11 cellular contexts compared by ENCODE assay signal in the genomic region with DNA sequence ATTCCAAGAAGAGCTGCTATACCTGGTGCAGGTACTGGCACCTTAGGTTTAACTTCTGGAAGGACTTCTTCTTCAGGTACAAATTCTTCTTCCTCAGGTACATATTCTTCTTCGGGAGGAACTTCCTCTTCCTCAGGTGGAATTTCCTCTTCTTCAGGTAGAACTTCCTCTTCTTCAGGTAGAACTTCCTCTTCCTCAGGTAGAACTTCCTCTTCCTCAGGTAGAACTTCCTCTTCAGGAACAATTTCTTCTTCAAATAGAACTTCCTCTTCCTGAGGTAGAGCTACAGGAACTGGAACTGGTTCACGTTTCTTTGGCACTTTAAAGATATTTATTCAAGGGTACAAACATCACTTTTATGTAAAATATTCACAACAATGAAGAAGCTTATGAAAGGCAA.
DNase-seq lines count a peak whose midpoint lies in the region; ATAC-seq and TF ChIP-seq lines count a peak whose summit lies in the region.
"Had no signal": no experiment of that assay in that cellular context is flagged by ENCODE, and none has a peak within 500 bp of the region (broad histone marks: within the 10 kb centered on the region; RNA-seq: fewer than 3 reads in every experiment).

No MANE protein-coding gene starts in this region.

- no peaks in the 10 kb centered on the region for H3K27me3 ChIP-seq in CD4-positive, CD25-positive, alpha-beta regulatory T cell (ENCODE audit: control insufficient read depth, insufficient read depth, low read length)
- H3K27me3 ChIP-seq in neutrophil (no peaks in the 10 kb centered on the region), H9 (ENCODE audit: insufficient read depth, low read length) (no peaks in the 10 kb centered on the region)

- H3K9me3 ChIP-seq in CD4-positive, CD25-positive, alpha-beta regulatory T cell (ENCODE audit: control insufficient read depth in 2 of 2, low read length in 2 of 2), result no peaks in the 10 kb centered on the region
- peaks cover 5% of the 10 kb centered on the region for H3K9me3 ChIP-seq in neutrophil
- no peaks in the 10 kb centered on the region for H3K9me3 ChIP-seq in H9 (ENCODE audit: control insufficient read depth, low read depth, low read length)
- H3K9me3 ChIP-seq: A549, HAP-1 had no signal

- no peak overlapping the region for H4K8ac ChIP-seq in H9 (replicated peaks; ENCODE audit: insufficient read length, low read depth, low read length)

- peak overlapping the region; percentile 29 for H3K27ac ChIP-seq in CD4-positive, CD25-positive, alpha-beta regulatory T cell (ENCODE audit: insufficient read depth, low read length, poor library complexity, severe bottlenecking)
- H3K27ac ChIP-seq in neutrophil (peak overlapping the region; percentile 70), H9 (ENCODE audit: insufficient read length, low read depth, low read length) (no peak overlapping the region)
- H3K27ac ChIP-seq: A549 had no signal

- H3K4me2 ChIP-seq in H9 (ENCODE audit: insufficient read depth, insufficient read length, low read length), result no peak overlapping the region
- H3K4me2 ChIP-seq: A549, GM23338 had no signal

- no peak overlapping the region for H2AK5ac ChIP-seq in H9 (ENCODE audit: insufficient read length, low read length)

- peaks cover 0 to 4% (median 1%) of the 10 kb centered on the region in 7 donors for H3K9me3 Mint-ChIP-seq in CD4-positive, CD25-positive, alpha-beta regulatory T cell
- H3K9me3 Mint-ChIP-seq in IgD-negative memory B cell (peaks cover 0 to 4% (median 0%) of the 10 kb centered on the region in 3 donors), activated B cell treated with CpG ODN at 0.5 μM for 24 hours (peaks cover 5% of the 10 kb centered on the region), H9 (no peaks in the 10 kb centered on the region)
- H3K9me3 Mint-ChIP-seq: CD14-positive monocyte, GM23338 had no signal

- H3K4me3 ChIP-seq in CD4-positive, CD25-positive, alpha-beta regulatory T cell (ENCODE audit: low read depth, low read length), result no peak overlapping the region
- H3K4me3 ChIP-seq in neutrophil (ENCODE audit: low read depth in 1 of 2, low read length in 1 of 2), result no peak overlapping the region
- H3K4me3 ChIP-seq: A549, GM23338, HAP-1 had no signal

- peaks cover 91% of the 10 kb centered on the region for H3K36me3 ChIP-seq in CD4-positive, CD25-positive, alpha-beta regulatory T cell (ENCODE audit: control insufficient read depth, insufficient read depth, low read length)
- H3K36me3 ChIP-seq in neutrophil, result no peaks in the 10 kb centered on the region
- H3K36me3 ChIP-seq: HAP-1 had no signal

- H2BK20ac ChIP-seq in H9 (ENCODE audit: low read depth, low read length, poor library complexity, severe bottlenecking), result no peak overlapping the region

- H3K9ac ChIP-seq in H9 (ENCODE audit: extremely low read depth, insufficient read length, low read length), result no peak overlapping the region

- no peaks in the 10 kb centered on the region for H3K79me2 ChIP-seq in H9 (ENCODE audit: insufficient read depth, low read length)

- H2BK120ac ChIP-seq in H9 (ENCODE audit: low read depth, low read length, poor library complexity, severe bottlenecking), result no peak overlapping the region

- no peak overlapping the region for H2BK5ac ChIP-seq in H9 (ENCODE audit: insufficient read length, low read length)

- H3K27me3 Mint-ChIP-seq in CD4-positive, CD25-positive, alpha-beta regulatory T cell, result no peaks in the 10 kb centered on the region
- H3K27me3 Mint-ChIP-seq in IgD-negative memory B cell (no peaks in the 10 kb centered on the region), activated B cell treated with CpG ODN at 0.5 μM for 24 hours (no peaks in the 10 kb centered on the region), H9 (ENCODE audit: low read depth) (no peaks in the 10 kb centered on the region)

- H3K4me3 Mint-ChIP-seq in CD4-positive, CD25-positive, alpha-beta regulatory T cell, result no peak overlapping the region
- H3K4me3 Mint-ChIP-seq in IgD-negative memory B cell, result peak overlapping the region in 1 of 4 donors; percentile 60
- H3K4me3 Mint-ChIP-seq in activated B cell treated with CpG ODN at 0.5 μM for 24 hours, result no peak overlapping the region
- no peak overlapping the region for H3K4me3 Mint-ChIP-seq in H9
- H3K4me3 Mint-ChIP-seq: CD14-positive monocyte, GM23338 had no signal

- CTCF ChIA-PET in activated B cell treated with CpG ODN at 0.5 μM for 24 hours (lab: Charles Lee), result interaction anchor here (0.6 kb wide), 1 partner anchor 8 kb away, joined by 3 read pairs; no protein-coding TSS in a partner anchor

- no peak overlapping the region for H3K14ac ChIP-seq in H9 (ENCODE audit: insufficient read depth, low read length)

- H3K27ac Mint-ChIP-seq in CD4-positive, CD25-positive, alpha-beta regulatory T cell, result peak overlapping the region in 2 of 3 donors; percentile 36 to 48
- H3K27ac Mint-ChIP-seq in IgD-negative memory B cell (peak overlapping the region in 2 of 3 donors; percentile 33 to 60), activated B cell treated with CpG ODN at 0.5 μM for 24 hours (peak overlapping the region; percentile 30), H9 (no peak overlapping the region)
- H3K27ac Mint-ChIP-seq: CD14-positive monocyte, GM23338 had no signal

- no peaks in the 10 kb centered on the region for H4K20me1 ChIP-seq in H9 (ENCODE audit: control insufficient read depth, insufficient read depth, insufficient read length)

- intact Hi-C loops in activated B cell treated with CpG ODN at 0.5 μM for 24 hours (cut with micrococcal nuclease), result no loop called here
- intact Hi-C loops in head of caudate nucleus (cut with DNase I), result no loop called here

- peaks cover 54% of the 10 kb centered on the region for H3K36me3 Mint-ChIP-seq in CD4-positive, CD25-positive, alpha-beta regulatory T cell
- peaks cover 2% of the 10 kb centered on the region for H3K36me3 Mint-ChIP-seq in IgD-negative memory B cell
- H3K36me3 Mint-ChIP-seq in activated B cell treated with CpG ODN at 0.5 μM for 24 hours (ENCODE audit: low read depth), result peaks cover 48% of the 10 kb centered on the region
- no peaks in the 10 kb centered on the region for H3K36me3 Mint-ChIP-seq in H9 (ENCODE audit: insufficient read depth in 1 of 3, low read depth in 3 of 3)
- H3K36me3 Mint-ChIP-seq: CD14-positive monocyte had no signal

- no peak for ATAC-seq in CD4-positive, CD25-positive, alpha-beta regulatory T cell (ENCODE audit: low read depth in 2 of 2)
- ATAC-seq in activated B cell treated with CpG ODN at 0.5 μM for 24 hours (ENCODE audit: low read depth), result no peak
- ATAC-seq in activated CD4-positive, CD25-positive, alpha-beta regulatory T cell treated with anti-CD3 and anti-CD28 coated beads, Interleukin-2, amount 50 U/mL, for 24 hours, result no peak
- ATAC-seq: A549, GM23338 had no signal

- H3K18ac ChIP-seq in H9 (ENCODE audit: insufficient read length, low read depth, low read length), result no peak overlapping the region

- H3K56ac ChIP-seq in H9 (ENCODE audit: insufficient read length, low read depth, low read length), result no peak overlapping the region

- H3K23ac ChIP-seq in H9 (ENCODE audit: insufficient read length, low read depth, low read length), result no peak overlapping the region

- no peak overlapping the region for H2AFZ ChIP-seq in H9 (ENCODE audit: low read length)
- H2AFZ ChIP-seq: GM23338 had no signal

- no peak overlapping the region for H3T11ph ChIP-seq in H9 (ENCODE audit: low read length)

- H3K79me1 ChIP-seq in H9 (ENCODE audit: insufficient read depth, low read depth, low read length, poor library complexity, severe bottlenecking), result no peaks in the 10 kb centered on the region

- no peaks in the 10 kb centered on the region for H3K23me2 ChIP-seq in H9 (ENCODE audit: insufficient read length, low read depth, low read length, poor library complexity, severe bottlenecking)

- no peak for DNase-seq in CD4-positive, CD25-positive, alpha-beta regulatory T cell
- DNase-seq in activated B cell treated with CpG ODN at 0.5 μM for 24 hours (no peak), H9 (no peak), head of caudate nucleus (no peak)

- no CpG with 5 or more reads among the region's 2 CpGs for WGBS in H9 (ENCODE audit: extremely low coverage, insufficient read length, low lambda C conversion rate)

- no peak overlapping the region for H4K5ac ChIP-seq in H9 (ENCODE audit: insufficient read length, low read depth, low read length)

- no peak overlapping the region for H4K91ac ChIP-seq in H9 (ENCODE audit: insufficient read length, low read depth, low read length)

- POLR2A ChIA-PET in activated B cell treated with CpG ODN at 0.5 μM for 24 hours (lab: Charles Lee), result interaction anchor here (0.7 kb wide), 1 partner anchor 198 kb away, joined by 3 read pairs; a partner anchor contains a TSS

- no peak for TF ChIP-seq CTCF in activated B cell treated with CpG ODN at 0.5 μM for 24 hours (IDR thresholded peaks at IDR 0.05)
- TF ChIP-seq CTCF in neutrophil (IDR thresholded peaks at IDR 0.05), result no peak
- no peak for TF ChIP-seq CTCF in H9 (conservative IDR thresholded peaks at IDR 0.05)

- no peak overlapping the region for H3K4ac ChIP-seq in H9 (ENCODE audit: low read depth, low read length)

- peaks cover 0 to 7% (median 5%) of the 10 kb centered on the region in 4 donors for H3K4me1 Mint-ChIP-seq in CD4-positive, CD25-positive, alpha-beta regulatory T cell
- peaks cover 0 to 5% (median 5%) of the 10 kb centered on the region in 3 donors for H3K4me1 Mint-ChIP-seq in IgD-negative memory B cell
- peaks cover 6% of the 10 kb centered on the region for H3K4me1 Mint-ChIP-seq in activated B cell treated with CpG ODN at 0.5 μM for 24 hours
- no peaks in the 10 kb centered on the region for H3K4me1 Mint-ChIP-seq in H9
- H3K4me1 Mint-ChIP-seq: CD14-positive monocyte, GM23338 had no signal

- no peaks in the 10 kb centered on the region for H3K4me1 ChIP-seq in CD4-positive, CD25-positive, alpha-beta regulatory T cell (ENCODE audit: control insufficient read depth, insufficient read depth, low read length, poor library complexity, severe bottlenecking)
- H3K4me1 ChIP-seq in neutrophil (ENCODE audit: control insufficient read depth in 1 of 2, insufficient read depth in 1 of 2, low read depth in 1 of 2, low read length in 1 of 2), result peaks cover 3 to 4% of the 10 kb centered on the region in 2 experiments
- no peaks in the 10 kb centered on the region for H3K4me1 ChIP-seq in H9 (ENCODE audit: insufficient read depth, low read length)
- H3K4me1 ChIP-seq: A549, HAP-1 had no signal

- H2BK12ac ChIP-seq in H9 (ENCODE audit: insufficient read length, low read depth, low read length), result no peak overlapping the region

- no peak overlapping the region for H2BK15ac ChIP-seq in H9 (ENCODE audit: low read depth, low read length)

Comparison
In these comparisons a context has a peak if more than half of its experiments do, and no peak if none do; other contexts are left out.
1. H3K27ac Mint-ChIP-seq: peak in CD4-positive, CD25-positive, alpha-beta regulatory T cell (2 of 3), IgD-negative memory B cell (2 of 3) and activated B cell treated with CpG ODN at 0.5 μM for 24 hours (single experiment); none in H9 (0 of 3).